8 cellular contexts compared by ENCODE assay signal in the genomic region with DNA sequence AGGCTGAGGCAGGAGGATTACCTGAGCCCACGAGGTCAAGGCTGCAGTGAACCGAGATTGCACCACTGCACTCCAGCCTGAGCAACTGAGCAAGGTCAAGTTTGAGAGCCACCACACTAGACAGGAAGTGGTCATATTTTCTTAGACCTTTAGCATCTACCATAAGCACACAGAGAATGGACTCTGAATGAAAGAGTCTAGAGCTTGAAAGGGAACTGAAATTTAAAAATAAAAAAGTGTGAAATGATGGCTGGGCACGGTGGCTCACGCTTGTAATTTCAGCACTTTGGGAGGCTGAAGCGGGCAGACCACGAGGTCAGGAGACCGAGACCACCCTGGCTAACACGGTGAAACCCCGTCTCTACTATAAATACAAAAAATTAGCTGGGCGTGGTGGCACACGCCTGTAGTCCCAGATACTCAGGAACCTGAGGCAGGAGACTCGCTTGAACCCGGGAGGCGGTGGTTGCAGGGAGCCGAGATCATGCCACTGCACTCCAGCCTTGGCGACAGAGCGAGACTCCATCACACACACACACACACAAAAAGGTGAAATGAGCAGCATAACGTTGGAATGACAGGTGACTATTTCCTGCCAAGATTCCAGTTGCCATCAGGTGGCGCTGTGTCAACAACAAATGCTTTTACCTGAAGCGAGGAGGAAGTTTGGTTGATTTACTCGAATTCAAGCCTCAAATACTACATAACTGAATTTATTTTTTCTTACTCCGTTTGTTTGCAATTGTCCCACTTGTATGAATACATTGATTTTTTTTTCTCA. TPM values are rescaled to one million over a fixed set of nuclear protein-coding genes. Genes with fewer than 3 reads are reported as not detected.
DNase-seq lines count a peak whose midpoint lies in the region; ATAC-seq and TF ChIP-seq lines count a peak whose summit lies in the region.

No MANE protein-coding gene starts in this region.

- peak; percentile 64 for DNase-seq in DMS153 (lab: John Stamatoyannopoulos, UW)
- DNase-seq in Peyer's patch: peak; percentile 78 to 95 (median 86)
- peak; percentile 51 to 80 for DNase-seq in foreskin fibroblast
- DNase-seq in neuronal stem cell (ENCODE audit: low spot score): peak; percentile 66

- no peak overlapping the region for H3K18ac ChIP-seq in neuronal stem cell (ENCODE audit: low read length)

- H3K4me2 ChIP-seq in neuronal stem cell (ENCODE audit: insufficient read depth, low read length, poor library complexity, severe bottlenecking): no peak overlapping the region

- peak overlapping the region; percentile 55 for H3K4me3 Mint-ChIP-seq in activated T-helper 17 cell treated with anti-CD3 and anti-CD28 coated beads, Interleukin-2, amount 50 U/mL, for 72 hours

- no CpG with 5 or more reads among the region's 22 CpGs for WGBS in neuronal stem cell (ENCODE audit: extremely low coverage in 2 of 2, insufficient read length in 2 of 2, insufficient replicate concordance in 1 of 2), 2 donors

- H3K23ac ChIP-seq in neuronal stem cell (ENCODE audit: low read depth, low read length, poor library complexity): no peak overlapping the region

- no peaks in the 10 kb centered on the region for H3K79me1 ChIP-seq in neuronal stem cell (ENCODE audit: low read depth, low read length)

- peak overlapping the region; percentile 50 for H3K27ac Mint-ChIP-seq in activated T-helper 17 cell treated with anti-CD3 and anti-CD28 coated beads, Interleukin-2, amount 50 U/mL, for 72 hours

- no peak overlapping the region for H3K9ac ChIP-seq in HUES6 (ENCODE audit: low read length)
- no peak overlapping the region for H3K9ac ChIP-seq in neuronal stem cell (ENCODE audit: low read depth, low read length, poor library complexity)
- peak overlapping the region in 3 of 5 donors; percentile 30 to 69 (median 45) for H3K9ac ChIP-seq in subcutaneous abdominal adipose tissue (ENCODE audit: low read length in 5 of 5)

- no peaks in the 10 kb centered on the region for H3K9me3 Mint-ChIP-seq in activated T-helper 17 cell treated with anti-CD3 and anti-CD28 coated beads, Interleukin-2, amount 50 U/mL, for 72 hours

- no peaks in the 10 kb centered on the region for H3K9me3 ChIP-seq in HUES6 (ENCODE audit: control insufficient read depth, insufficient read depth, low read depth, low read length)
- no peaks in the 10 kb centered on the region for H3K9me3 ChIP-seq in Peyer's patch
- H3K9me3 ChIP-seq in neuronal stem cell (replicated peaks in 1 of 2; ENCODE audit: control insufficient read depth in 2 of 2, insufficient read depth in 1 of 2, low read depth in 1 of 2, low read length in 2 of 2): no peaks in the 10 kb centered on the region
- no peaks in the 10 kb centered on the region for H3K9me3 ChIP-seq in subcutaneous abdominal adipose tissue (ENCODE audit: control insufficient read depth in 5 of 5, low read length in 5 of 5)

- no peak for TF ChIP-seq POLR2A in Peyer's patch (IDR thresholded peaks at IDR 0.05)

- H3K27ac ChIP-seq in HUES6 (ENCODE audit: low read depth, low read length) (no peak overlapping the region), Peyer's patch (peak overlapping the region in 2 of 4 donors; percentile 35 to 46), neuronal stem cell (replicated peaks; ENCODE audit: low read length) (no peak overlapping the region), subcutaneous abdominal adipose tissue (ENCODE audit: low read depth, low read length) (no peak overlapping the region)

- H3K4me1 ChIP-seq in HUES6 (ENCODE audit: control insufficient read depth, insufficient read depth, low read length) (peaks cover 8% of the 10 kb centered on the region), Peyer's patch (peaks cover 0 to 5% (median 0%) of the 10 kb centered on the region in 4 donors), neuronal stem cell (ENCODE audit: control insufficient read depth in 2 of 2, insufficient read depth in 1 of 2, low read depth in 1 of 2, low read length in 2 of 2) (peaks cover 6 to 10% of the 10 kb centered on the region in 2 donors), subcutaneous abdominal adipose tissue (ENCODE audit: control insufficient read depth in 5 of 5, insufficient read depth in 5 of 5, low read length in 5 of 5) (peaks cover 0 to 41% (median 20%) of the 10 kb centered on the region in 5 donors)

- peak overlapping the region; percentile 86 for H2AFZ ChIP-seq in neuronal stem cell (ENCODE audit: low read length)

- no peak overlapping the region for H3K14ac ChIP-seq in neuronal stem cell (ENCODE audit: low read length)

- H4K91ac ChIP-seq in neuronal stem cell (ENCODE audit: low read depth, low read length, poor library complexity): no peak overlapping the region

- H2BK12ac ChIP-seq in neuronal stem cell (ENCODE audit: low read length): no peak overlapping the region

- H3K27me3 ChIP-seq in HUES6 (ENCODE audit: control insufficient read depth, insufficient read depth, low read length) (no peaks in the 10 kb centered on the region), Peyer's patch (no peaks in the 10 kb centered on the region), neuronal stem cell (ENCODE audit: control insufficient read depth in 3 of 3, insufficient read depth in 3 of 3, low read depth in 1 of 3, low read length in 3 of 3) (peaks cover 0 to 5% (median 0%) of the 10 kb centered on the region in 3 experiments), subcutaneous abdominal adipose tissue (ENCODE audit: control insufficient read depth in 5 of 5, insufficient read depth in 4 of 5, low read length in 5 of 5) (no peaks in the 10 kb centered on the region)

- no peak overlapping the region for H2BK15ac ChIP-seq in neuronal stem cell (ENCODE audit: low read length)

- no peak overlapping the region for H2BK5ac ChIP-seq in neuronal stem cell (ENCODE audit: low read length)

- H2AK5ac ChIP-seq in neuronal stem cell (ENCODE audit: low read depth, low read length): no peak overlapping the region

- H3K4ac ChIP-seq in neuronal stem cell (ENCODE audit: low read length): no peak overlapping the region

- H3K4me1 Mint-ChIP-seq in activated T-helper 17 cell treated with anti-CD3 and anti-CD28 coated beads, Interleukin-2, amount 50 U/mL, for 72 hours: peaks cover 5% of the 10 kb centered on the region

- TF ChIP-seq CTCF in Peyer's patch (IDR thresholded peaks at IDR 0.05) (peak; percentile 79 to 96 (median 92)), foreskin fibroblast (IDR thresholded peaks at IDR 0.05; ENCODE audit: low read depth, low read length) (peak; percentile 63)

- no peak overlapping the region for H4K8ac ChIP-seq in neuronal stem cell (ENCODE audit: low read depth, low read length)

- ATAC-seq in GM21447 (IDR thresholded peaks at IDR 0.05; ENCODE audit: unreplicated experiment): peak; percentile 90
- ATAC-seq in activated T-helper 17 cell treated with anti-CD3 and anti-CD28 coated beads, Interleukin-2, amount 50 U/mL, for 72 hours (replicated peaks): peak; percentile 81

- no peaks in the 10 kb centered on the region for H3K36me3 ChIP-seq in HUES6 (ENCODE audit: control insufficient read depth, insufficient read depth, low read length)
- no peaks in the 10 kb centered on the region for H3K36me3 ChIP-seq in Peyer's patch
- H3K36me3 ChIP-seq in neuronal stem cell (replicated peaks in 1 of 2; ENCODE audit: control insufficient read depth in 2 of 2, insufficient read depth in 2 of 2, low read length in 2 of 2): no peaks in the 10 kb centered on the region
- H3K36me3 ChIP-seq in subcutaneous abdominal adipose tissue (ENCODE audit: control insufficient read depth in 5 of 5, insufficient read depth in 5 of 5, low read length in 5 of 5): no peaks in the 10 kb centered on the region

- H3K4me3 ChIP-seq in HUES6 (ENCODE audit: low read depth, low read length) (peak overlapping the region; percentile 33; the same call in 1 of the 2 replicates), Peyer's patch (peak overlapping the region; percentile 12 to 44 (median 24)), foreskin fibroblast (ENCODE audit: low read depth in 1 of 2, low read length in 2 of 2) (no peak overlapping the region), neuronal stem cell (ENCODE audit: low read length in 2 of 2) (peak overlapping the region in 1 of 2 donors; percentile 32), subcutaneous abdominal adipose tissue (ENCODE audit: low read depth in 1 of 5, low read length in 5 of 5) (peak overlapping the region; percentile 7 to 53 (median 44))

- H3K36me3 Mint-ChIP-seq in activated T-helper 17 cell treated with anti-CD3 and anti-CD28 coated beads, Interleukin-2, amount 50 U/mL, for 72 hours (ENCODE audit: low read depth): no peaks in the 10 kb centered on the region

- H2BK120ac ChIP-seq in neuronal stem cell (ENCODE audit: low read depth, low read length): no peak overlapping the region

- H3K27me3 Mint-ChIP-seq in activated T-helper 17 cell treated with anti-CD3 and anti-CD28 coated beads, Interleukin-2, amount 50 U/mL, for 72 hours: no peaks in the 10 kb centered on the region

RNA-seq across cellular contexts. Expression of a gene that starts 21.3 kb away (rescaled TPM):
- 100 to 1,000 TPM in 2 of 4 donors, 10 to 100 TPM in 2; 67.7 to 119 (median 91.3) TPM for total RNA-seq in Peyer's patch
- total RNA-seq in activated T-helper 17 cell treated with anti-CD3 and anti-CD28 coated beads, Interleukin-2, amount 50 U/mL, for 72 hours: 10 to 100 TPM; 28.5 to 31.2 TPM
- polyA plus RNA-seq in neuronal stem cell (2013, experiment 1 of 2): 27.3 TPM
- polyA plus RNA-seq in neuronal stem cell (2013, experiment 2 of 2): 28.6 TPM

RNA-seq across cellular contexts. Expression of a gene that starts 30.4 kb away (rescaled TPM):
- total RNA-seq in Peyer's patch: 10 to 100 TPM in 3 of 4 donors, 1 to 10 TPM in 1; 7.4 to 28.1 (median 19.5) TPM
- total RNA-seq in activated T-helper 17 cell treated with anti-CD3 and anti-CD28 coated beads, Interleukin-2, amount 50 U/mL, for 72 hours: 10 to 100 TPM; 18.9 to 38.2 TPM
- 14.8 TPM for polyA plus RNA-seq in neuronal stem cell (2013, experiment 1 of 2)
- 13.4 TPM for polyA plus RNA-seq in neuronal stem cell (2013, experiment 2 of 2)

Comparison
In these comparisons a context has a peak if more than half of its experiments do, and no peak if none do; other contexts are left out.
1. H3K4me3 ChIP-seq: peak in HUES6 (single experiment), Peyer's patch (4 of 4) and subcutaneous abdominal adipose tissue (5 of 5); none in foreskin fibroblast (0 of 2).
2. H3K9ac ChIP-seq: peak in subcutaneous abdominal adipose tissue (3 of 5); none in HUES6 (single experiment) and neuronal stem cell (single experiment).
3. Peak in every context shown above with its lines, with median percentiles within 50 percentile points of each other: DNase-seq.